ENCODE assay signal across 8 cellular contexts in the genomic region with DNA sequence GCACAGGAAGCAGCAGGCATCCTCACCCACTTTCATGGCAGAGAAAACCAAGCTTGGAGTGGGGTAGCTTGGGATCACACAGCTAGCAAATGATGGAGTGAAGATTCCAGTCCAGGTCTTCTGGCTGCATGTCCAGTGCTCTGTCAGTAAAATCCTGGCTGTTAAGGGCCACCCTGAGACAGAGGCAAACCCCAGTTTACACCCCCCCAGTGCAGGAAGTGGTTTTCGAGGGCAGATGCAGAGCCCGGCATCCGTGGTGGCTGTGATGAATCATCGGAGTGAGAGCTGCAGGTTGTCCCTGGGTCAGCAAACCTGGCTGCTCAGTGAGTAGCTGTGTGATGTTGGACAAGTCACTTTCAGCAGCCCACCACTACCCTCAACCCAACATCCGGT.
A peak's percentile ranks its signal among the peaks of the same experiment; 100 is the strongest.
DNase-seq lines count a peak whose midpoint lies in the region; ATAC-seq and TF ChIP-seq lines count a peak whose summit lies in the region.

No MANE protein-coding gene starts in this region.

- ATAC-seq in GM19395 (IDR thresholded peaks at IDR 0.05; ENCODE audit: unreplicated experiment) (peak; percentile 74), HG03520 (IDR thresholded peaks at IDR 0.05; ENCODE audit: unreplicated experiment) (peak; percentile 61)
- peak; percentile 64 for ATAC-seq in activated naive CD8-positive, alpha-beta T cell treated with anti-CD3 and anti-CD28 coated beads, Interleukin-2, amount 10 ng/mL, durations not matched to agents 7 days and 5 days (ENCODE audit: low read depth)

- peaks cover 4% of the 10 kb centered on the region for H3K36me3 ChIP-seq in BJ (ENCODE audit: control insufficient read depth, insufficient read depth, low read length)

- peaks cover 11% of the 10 kb centered on the region for H3K36me3 Mint-ChIP-seq in activated naive CD8-positive, alpha-beta T cell treated with anti-CD3 and anti-CD28 coated beads, Interleukin-2, amount 10 ng/mL, durations not matched to agents 7 days and 5 days

- H3K4me3 ChIP-seq in BJ (ENCODE audit: low read depth, low read length) = no peak overlapping the region

- peak overlapping the region; percentile 95 for H3K27ac Mint-ChIP-seq in activated naive CD8-positive, alpha-beta T cell treated with anti-CD3 and anti-CD28 coated beads, Interleukin-2, amount 10 ng/mL, durations not matched to agents 7 days and 5 days

- H3K27me3 ChIP-seq in BJ (ENCODE audit: control insufficient read depth, insufficient read depth, low read length) = no peaks in the 10 kb centered on the region

- DNase-seq in BJ (ENCODE audit: low read depth) (peak; percentile 84), SW 1271 (lab: John Stamatoyannopoulos, UW) (peak; percentile 86 to 96), kidney glomerular epithelial cell (lab: John Stamatoyannopoulos, UW) (peak; percentile 99), NCI-H146 treated with DMSO at 0.1 percent for 48 hours (lab: John Stamatoyannopoulos, UW; ENCODE audit: unreplicated experiment) (no peak)
- peak; percentile 86 for DNase-seq in activated naive CD8-positive, alpha-beta T cell treated with anti-CD3 and anti-CD28 coated beads, Interleukin-2, amount 10 ng/mL, durations not matched to agents 7 days and 5 days
- peak; percentile 69 to 73 for DNase-seq in stimulated activated CD8-positive, alpha-beta memory T cell treated with anti-CD3 and anti-CD28 coated beads, Interleukin-2, amount 100 ng/mL, for 1 hour (ENCODE audit: low read depth in 2 of 2)

- POLR2A ChIA-PET in BJ (lab: Charles Lee) = interaction anchor here (0.6 to 1.5 kb wide), 2 partner anchors 124 to 216 kb away, joined by 3 read pairs; no protein-coding TSS in a partner anchor
- POLR2A ChIA-PET in activated naive CD8-positive, alpha-beta T cell treated with anti-CD3 and anti-CD28 coated beads, Interleukin-2, amount 10 ng/mL, durations not matched to agents 7 days and 5 days (lab: Charles Lee) = interaction anchor here (1.0 to 5.3 kb wide), 16 partner anchors 9 to 304 kb away, joined by 3 to 97 read pairs (median 8); a partner anchor contains a TSS

- H3K4me3 Mint-ChIP-seq in activated naive CD8-positive, alpha-beta T cell treated with anti-CD3 and anti-CD28 coated beads, Interleukin-2, amount 10 ng/mL, durations not matched to agents 7 days and 5 days = peak overlapping the region; percentile 86

- no peaks in the 10 kb centered on the region for H3K27me3 Mint-ChIP-seq in activated naive CD8-positive, alpha-beta T cell treated with anti-CD3 and anti-CD28 coated beads, Interleukin-2, amount 10 ng/mL, durations not matched to agents 7 days and 5 days

- H3K4me1 Mint-ChIP-seq in activated naive CD8-positive, alpha-beta T cell treated with anti-CD3 and anti-CD28 coated beads, Interleukin-2, amount 10 ng/mL, durations not matched to agents 7 days and 5 days = peaks cover 69% of the 10 kb centered on the region

- no peak for TF ChIP-seq CTCF in BJ (IDR thresholded peaks at IDR 0.05; ENCODE audit: insufficient read depth, low read depth, low read length)

- no peaks in the 10 kb centered on the region for H3K9me3 Mint-ChIP-seq in activated naive CD8-positive, alpha-beta T cell treated with anti-CD3 and anti-CD28 coated beads, Interleukin-2, amount 10 ng/mL, durations not matched to agents 7 days and 5 days

- CTCF ChIA-PET in BJ (lab: Yijun Ruan, JAX) = interaction anchor here (0.7 to 3.1 kb wide), 13 partner anchors 9 to 135 kb away, joined by 3 to 31 read pairs (median 9); no protein-coding TSS in a partner anchor
